1 cellular context compared by ENCODE assay signal in genomic region chr1:47333578-47333921, GRCh38.
TF ChIP-seq lines count a peak whose summit lies in the region.

Gene CMPK1, plus strand, starts transcription at chr1:47333790. Its CDS starts 156 bp downstream, at chr1:47333946.

TF ChIP-seq in K562, 482 proteins besides CTCF, POLR2A, EP300 and RAD21 (continued from another document and continues in another):
- 0 out of 2 replicates have a peak, but pooled peaks have one; percentile 16 for TF ChIP-seq NKRF (IDR thresholded peaks at IDR 0.05; ENCODE audit: borderline replicate concordance)
- TF ChIP-seq CHCHD3 (CRISPR knock-in tag; IDR thresholded peaks at IDR 0.05): no peak
- TF ChIP-seq SMARCA4 (IDR thresholded peaks at IDR 0.05): no peak; the same call in 1 of the 2 replicates
- TF ChIP-seq ZNF274 (IDR thresholded peaks at IDR 0.05; ENCODE audit: borderline replicate concordance, low read depth, low read length): no peak
- peak; percentile 11 for TF ChIP-seq NEUROD1 (IDR thresholded peaks at IDR 0.05; ENCODE audit: borderline replicate concordance, low read depth, low read length, partially characterized antibody)
- TF ChIP-seq CREB5 (CRISPR knock-in tag; IDR thresholded peaks at IDR 0.05): no peak
- peak; percentile 82 for TF ChIP-seq HINFP (tag; conservative IDR thresholded peaks at IDR 0.05; ENCODE audit: low read depth)
- no peak for TF ChIP-seq ZSCAN29 (IDR thresholded peaks at IDR 0.05)
- TF ChIP-seq POLR2H (tag; IDR thresholded peaks at IDR 0.05; ENCODE audit: low read depth): peak; percentile 62
- no peak for TF ChIP-seq CUX1 (CRISPR knock-in tag; IDR thresholded peaks at IDR 0.05)
- no peak for TF ChIP-seq MCM5 (IDR thresholded peaks at IDR 0.05; ENCODE audit: low read depth)
- TF ChIP-seq TSC22D4 (tag; IDR thresholded peaks at IDR 0.05): no peak
- TF ChIP-seq JUNB (CRISPR knock-in tag; conservative IDR thresholded peaks at IDR 0.05): no peak
- TF ChIP-seq FOXO4 (CRISPR knock-in tag; IDR thresholded peaks at IDR 0.05): no peak
- no peak for TF ChIP-seq KLF10 (CRISPR knock-in tag; IDR thresholded peaks at IDR 0.05)
- 0 out of 2 replicates have a peak, but pooled peaks have one; percentile 5 for TF ChIP-seq DEAF1 (CRISPR knock-in tag; IDR thresholded peaks at IDR 0.05)
- TF ChIP-seq MGA (IDR thresholded peaks at IDR 0.05): peak; percentile 38; the same call in 1 of the 2 replicates
- TF ChIP-seq ZKSCAN1 (IDR thresholded peaks at IDR 0.05; ENCODE audit: low read depth, low read length): 0 out of 2 replicates have a peak, but pooled peaks have one; percentile 10
- no peak; the same call in 1 of the 2 replicates for TF ChIP-seq PURB (CRISPR knock-in tag; IDR thresholded peaks at IDR 0.05; ENCODE audit: low read depth)
- TF ChIP-seq HMGXB4 (CRISPR knock-in tag; IDR thresholded peaks at IDR 0.05): no peak
- TF ChIP-seq EHMT2 (IDR thresholded peaks at IDR 0.05): no peak
- TF ChIP-seq CSDE1 (IDR thresholded peaks at IDR 0.05): no peak
- peak; percentile 53; the same call in 1 of the 2 replicates for TF ChIP-seq TEAD4 (IDR thresholded peaks at IDR 0.05; ENCODE audit: low read length)
- no peak for TF ChIP-seq TEAD4 (CRISPR knock-in tag; IDR thresholded peaks at IDR 0.05; ENCODE audit: borderline replicate concordance)
- TF ChIP-seq NR2F6 (CRISPR knock-in tag; IDR thresholded peaks at IDR 0.05): no peak
- TF ChIP-seq LARP7 (IDR thresholded peaks at IDR 0.05): 0 out of 2 replicates have a peak, but pooled peaks have one; percentile 2
